In genomic region chr2:219551863-219552381, GRCh38 we compare ENCODE assay signal across 6 cellular contexts. TPM values are rescaled to one million over a fixed set of nuclear protein-coding genes. Genes with fewer than 3 reads are reported as not detected.
A peak's percentile ranks its signal among the peaks of the same experiment; 100 is the strongest.
DNase-seq lines count a peak whose midpoint lies in the region; ATAC-seq, FAIRE-seq and TF ChIP-seq lines count a peak whose summit lies in the region.

No MANE protein-coding gene starts in this region.

- H3K36me3 ChIP-seq in HUES6 (ENCODE audit: control insufficient read depth, insufficient read depth, low read length) (peaks cover 20% of the 10 kb centered on the region), endothelial cell of umbilical vein (ENCODE audit: control insufficient read depth in 2 of 2, extremely low read depth in 1 of 2, insufficient read depth in 2 of 2, low read length in 2 of 2) (no peaks in the 10 kb centered on the region), skeletal muscle satellite cell (ENCODE audit: insufficient read depth, low read length) (no peaks in the 10 kb centered on the region)

- POLR2A ChIA-PET in endothelial cell of umbilical vein (lab: Charles Lee): no interaction called here

- peak overlapping the region; percentile 84 for H3K4me3 ChIP-seq in HUES6 (ENCODE audit: low read depth, low read length)
- no peak overlapping the region for H3K4me3 ChIP-seq in endothelial cell of umbilical vein (replicated peaks in 1 of 3; ENCODE audit: insufficient read depth in 1 of 3, low read depth in 1 of 3, low read length in 3 of 3)
- peak overlapping the region; percentile 88 for H3K4me3 ChIP-seq in skeletal muscle satellite cell (ENCODE audit: low read length)

- ATAC-seq in GM19438 (IDR thresholded peaks at IDR 0.05; ENCODE audit: low read depth, unreplicated experiment) (peak; percentile 37), HG02970 (IDR thresholded peaks at IDR 0.05; ENCODE audit: low FRiP score, unreplicated experiment) (no peak)

- peak overlapping the region; percentile 43 for H2AFZ ChIP-seq in endothelial cell of umbilical vein (ENCODE audit: low read depth, low read length)

- dilution Hi-C loops in endothelial cell of umbilical vein (cut with MboI; ENCODE audit: extremely low pct_ligation_motif_present, low sequenced_read_pairs): no loop called here

- H3K27me3 ChIP-seq in HUES6 (ENCODE audit: control insufficient read depth, insufficient read depth, low read length): peaks cover 28% of the 10 kb centered on the region
- H3K27me3 ChIP-seq in endothelial cell of umbilical vein (ENCODE audit: control insufficient read depth in 2 of 2, insufficient read depth in 2 of 2, low read length in 2 of 2): peaks cover 19 to 20% of the 10 kb centered on the region in 2 experiments
- H3K27me3 ChIP-seq in skeletal muscle satellite cell (ENCODE audit: control insufficient read depth, insufficient read depth, low read length): no peaks in the 10 kb centered on the region

- DNase-seq in endothelial cell of umbilical vein (ENCODE audit: low read depth, low spot score): no peak
- DNase-seq in activated gamma-delta T cell (lab: John Stamatoyannopoulos, UW): no peak

- H3K27ac ChIP-seq in HUES6 (ENCODE audit: low read depth, low read length) (peak overlapping the region; percentile 48; the same call in 1 of the 2 replicates), endothelial cell of umbilical vein (ENCODE audit: insufficient read depth, low read depth, low read length) (no peak overlapping the region)

- CTCF ChIA-PET in endothelial cell of umbilical vein (lab: Charles Lee): interaction anchor here (0.8 to 1.8 kb wide), 10 partner anchors 8 to 89 kb away, joined by 3 to 14 read pairs (median 5); partner anchors contain the start of genes CHPF, OBSL1 and TMEM198

- H3K9me1 ChIP-seq in endothelial cell of umbilical vein (replicated peaks; ENCODE audit: control insufficient read depth, extremely low read depth, insufficient read depth, low read length): no peaks in the 10 kb centered on the region

- H3K4me1 ChIP-seq in HUES6 (ENCODE audit: control insufficient read depth, insufficient read depth, low read length) (peaks cover 12% of the 10 kb centered on the region; the same call in 1 of the 2 replicates), endothelial cell of umbilical vein (ENCODE audit: control insufficient read depth, extremely low read depth, insufficient read depth, low read length) (no peaks in the 10 kb centered on the region), skeletal muscle satellite cell (ENCODE audit: control insufficient read depth, insufficient read depth, low read length) (peaks cover 18% of the 10 kb centered on the region)

- no peaks in the 10 kb centered on the region for H3K79me2 ChIP-seq in endothelial cell of umbilical vein (ENCODE audit: control insufficient read depth, insufficient read depth, low read length)

- no peak overlapping the region for H3K4me2 ChIP-seq in endothelial cell of umbilical vein (ENCODE audit: insufficient read depth, low read length)
- peak overlapping the region; percentile 94 for H3K4me2 ChIP-seq in skeletal muscle satellite cell (ENCODE audit: low read length)

- intact Hi-C loops in endothelial cell of umbilical vein (cut with micrococcal nuclease): no loop called here

- no peak for TF ChIP-seq POLR2A in endothelial cell of umbilical vein (IDR thresholded peaks at IDR 0.05; ENCODE audit: low read depth, low read length)

- H3K9me3 ChIP-seq in HUES6 (ENCODE audit: control insufficient read depth, insufficient read depth, low read depth, low read length) (no peaks in the 10 kb centered on the region), endothelial cell of umbilical vein (replicated peaks; ENCODE audit: control insufficient read depth, insufficient read depth, low read length) (no peaks in the 10 kb centered on the region), skeletal muscle satellite cell (replicated peaks; ENCODE audit: low read length) (no peaks in the 10 kb centered on the region)

- TF ChIP-seq CTCF in endothelial cell of umbilical vein (IDR thresholded peaks at IDR 0.05; ENCODE audit: extremely low read depth in 1 of 2, insufficient read depth in 1 of 2, low read depth in 1 of 2, low read length in 2 of 2): no peak

- H3K9ac ChIP-seq in HUES6 (ENCODE audit: low read length): peak overlapping the region; percentile 73
- H3K9ac ChIP-seq in endothelial cell of umbilical vein (replicated peaks; ENCODE audit: extremely low read depth, insufficient read depth, low read length): no peak overlapping the region
- peak overlapping the region; percentile 50 for H3K9ac ChIP-seq in skeletal muscle satellite cell (ENCODE audit: low read depth, low read length)

- BruUV-seq in endothelial cell of umbilical vein (replicated peaks; lab: Mats Ljungman, UMichigan): no TSS peak

- H4K20me1 ChIP-seq in endothelial cell of umbilical vein (replicated peaks; ENCODE audit: control insufficient read depth, extremely low read depth, insufficient read depth, low read length): no peaks in the 10 kb centered on the region

- no peak for FAIRE-seq in endothelial cell of umbilical vein (lab: Jason Lieb, UNC)

TF ChIP-seq in endothelial cell of umbilical vein, 7 proteins besides CTCF, POLR2A, EP300 and RAD21:
- TF ChIP-seq FOS (IDR thresholded peaks at IDR 0.05; ENCODE audit: borderline replicate concordance, insufficient read depth, low read length) (no peak), EZH2 (IDR thresholded peaks at IDR 0.05; ENCODE audit: borderline replicate concordance, low read depth, low read length, severe bottlenecking) (peak; percentile 32)

RNA-seq across cellular contexts. Expression of gene TMEM198, which starts 8.1 kb away (rescaled TPM):
- not detected in 2 replicates for total RNA-seq in endothelial cell of umbilical vein
- not detected in 2 replicates for polyA plus RNA-seq in endothelial cell of umbilical vein
- polyA plus RNA-seq in endothelial cell of umbilical vein (2011; cell fraction: cytosol; rRNA removed): not detected in 2 replicates
- polyA plus RNA-seq in endothelial cell of umbilical vein (2011; cell fraction: nucleus; rRNA removed): not detected in 2 replicates
- not detected in 2 replicates for polyA plus RNA-seq in endothelial cell of umbilical vein (2012)
- not detected in 2 replicates for polyA minus RNA-seq in endothelial cell of umbilical vein
- 1.2 TPM for polyA minus RNA-seq in endothelial cell of umbilical vein (2011; cell fraction: cytosol; rRNA and poly(A)+ RNA removed)
- polyA minus RNA-seq in endothelial cell of umbilical vein (2011; cell fraction: nucleus; rRNA and poly(A)+ RNA removed): not detected in 2 replicates
- 0.51 and 1.3 TPM in 2 replicates for total RNA-seq in skeletal muscle satellite cell (2012; rRNA removed)

RNA-seq across cellular contexts. Expression of gene CHPF, which starts 8.3 kb away (rescaled TPM):
- total RNA-seq in endothelial cell of umbilical vein: 0.24 and 0.30 TPM in 2 replicates
- polyA plus RNA-seq in endothelial cell of umbilical vein: 0.32 and 0.72 TPM in 2 replicates
- 0.21 and 0.25 TPM in 2 replicates for polyA plus RNA-seq in endothelial cell of umbilical vein (2011; cell fraction: cytosol; rRNA removed)
- 0.10 and 0.16 TPM in 2 replicates for polyA plus RNA-seq in endothelial cell of umbilical vein (2011; cell fraction: nucleus; rRNA removed)
- polyA plus RNA-seq in endothelial cell of umbilical vein (2012): 0.46 and 2.0 TPM in 2 replicates
- 0.24 and 0.36 TPM in 2 replicates for polyA minus RNA-seq in endothelial cell of umbilical vein
- polyA minus RNA-seq in endothelial cell of umbilical vein (2011; cell fraction: cytosol; rRNA and poly(A)+ RNA removed): 27.1 TPM
- polyA minus RNA-seq in endothelial cell of umbilical vein (2011; cell fraction: nucleus; rRNA and poly(A)+ RNA removed): 0.24 TPM in 1 of 2 replicates, not detected in the other
- total RNA-seq in skeletal muscle satellite cell (2012; rRNA removed): 130 and 146 TPM in 2 replicates

RNA-seq across cellular contexts. Expression of gene OBSL1, which starts 19.4 kb away (rescaled TPM):
- 8.0 and 16.7 TPM in 2 replicates for total RNA-seq in endothelial cell of umbilical vein
- 20.4 and 20.7 TPM in 2 replicates for polyA plus RNA-seq in endothelial cell of umbilical vein
- polyA plus RNA-seq in endothelial cell of umbilical vein (2011; cell fraction: cytosol; rRNA removed): 11.0 and 16.3 TPM in 2 replicates
- polyA plus RNA-seq in endothelial cell of umbilical vein (2011; cell fraction: nucleus; rRNA removed): 62.3 and 82.6 TPM in 2 replicates
- polyA plus RNA-seq in endothelial cell of umbilical vein (2012): 5.8 and 12.1 TPM in 2 replicates
- 16.3 and 22.4 TPM in 2 replicates for polyA minus RNA-seq in endothelial cell of umbilical vein
- 21.9 TPM for polyA minus RNA-seq in endothelial cell of umbilical vein (2011; cell fraction: cytosol; rRNA and poly(A)+ RNA removed)
- polyA minus RNA-seq in endothelial cell of umbilical vein (2011; cell fraction: nucleus; rRNA and poly(A)+ RNA removed): 9.1 and 23.4 TPM in 2 replicates
- 24.6 and 34.5 TPM in 2 replicates for total RNA-seq in skeletal muscle satellite cell (2012; rRNA removed)

RNA-seq across cellular contexts. Expression of gene INHA, which starts 20.2 kb away (rescaled TPM):
- total RNA-seq in endothelial cell of umbilical vein: not detected in 2 replicates
- 0.06 and 0.10 TPM in 2 replicates for polyA plus RNA-seq in endothelial cell of umbilical vein
- 0.04 TPM in 1 of 2 replicates, not detected in the other for polyA plus RNA-seq in endothelial cell of umbilical vein (2011; cell fraction: cytosol; rRNA removed)
- polyA plus RNA-seq in endothelial cell of umbilical vein (2011; cell fraction: nucleus; rRNA removed): 0.20 and 0.45 TPM in 2 replicates
- polyA plus RNA-seq in endothelial cell of umbilical vein (2012): not detected in 2 replicates
- 0.36 TPM in 1 of 2 replicates, not detected in the other for polyA minus RNA-seq in endothelial cell of umbilical vein
- not detected for polyA minus RNA-seq in endothelial cell of umbilical vein (2011; cell fraction: cytosol; rRNA and poly(A)+ RNA removed)
- not detected in 2 replicates for polyA minus RNA-seq in endothelial cell of umbilical vein (2011; cell fraction: nucleus; rRNA and poly(A)+ RNA removed)
- total RNA-seq in skeletal muscle satellite cell (2012; rRNA removed): 0.25 TPM in 1 of 2 replicates, not detected in the other

RNA-seq across cellular contexts. Expression of gene ASIC4, which starts 37.6 kb away (rescaled TPM):
- not detected in 2 replicates for total RNA-seq in endothelial cell of umbilical vein
- polyA plus RNA-seq in endothelial cell of umbilical vein: not detected in 2 replicates
- not detected in 2 replicates for polyA plus RNA-seq in endothelial cell of umbilical vein (2011; cell fraction: cytosol; rRNA removed)
- polyA plus RNA-seq in endothelial cell of umbilical vein (2011; cell fraction: nucleus; rRNA removed): 0.05 TPM in 1 of 2 replicates, not detected in the other
- not detected in 2 replicates for polyA plus RNA-seq in endothelial cell of umbilical vein (2012)
- polyA minus RNA-seq in endothelial cell of umbilical vein: 0.08 and 0.83 TPM in 2 replicates
- not detected for polyA minus RNA-seq in endothelial cell of umbilical vein (2011; cell fraction: cytosol; rRNA and poly(A)+ RNA removed)
- 0.14 TPM in 1 of 2 replicates, not detected in the other for polyA minus RNA-seq in endothelial cell of umbilical vein (2011; cell fraction: nucleus; rRNA and poly(A)+ RNA removed)
- total RNA-seq in skeletal muscle satellite cell (2012; rRNA removed): not detected in 2 replicates

Comparison
In these comparisons a context has a peak if more than half of its experiments do, and no peak if none do; other contexts are left out.
1. H3K4me3 ChIP-seq: peak in HUES6 (single experiment) and skeletal muscle satellite cell (single experiment); none in endothelial cell of umbilical vein (0 of 3).